In the genomic region with DNA sequence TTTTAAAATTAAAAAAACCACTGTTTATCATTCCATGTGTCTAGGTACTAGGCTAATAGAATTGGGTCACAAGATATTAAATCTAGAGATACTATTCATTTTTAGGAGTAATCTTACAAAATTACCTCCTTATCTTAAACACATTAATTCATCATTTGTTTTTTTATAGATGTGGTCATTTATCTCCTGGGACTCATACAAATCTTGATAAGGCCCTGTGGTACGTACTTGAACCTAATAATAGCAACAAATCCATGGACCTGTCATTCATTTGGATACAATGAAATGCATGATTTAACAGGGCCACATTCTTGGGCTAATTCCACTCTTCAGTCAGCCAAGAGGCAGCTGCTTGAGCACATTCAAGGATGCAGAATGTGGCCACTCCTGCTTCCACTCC, we compare ENCODE assay signal across 21 cellular contexts.
"Had no signal": no experiment of that assay in that cellular context is flagged by ENCODE, and none has a peak within 500 bp of the region (broad histone marks: within the 10 kb centered on the region; RNA-seq: fewer than 3 reads in every experiment).

No MANE protein-coding gene starts in this region.

- H3K4me1 ChIP-seq: left lung, lower lobe of right lung, spleen, suprapubic skin, tibial nerve, uterus had no signal

- H3K36me3 ChIP-seq: heart right ventricle, left lung, lower lobe of right lung, ovary, spleen, suprapubic skin, tibial nerve, uterus had no signal

- H3K4me3 ChIP-seq: heart right ventricle, hepatocyte, left lung, lower lobe of right lung, ovary, spleen, suprapubic skin, tibial nerve, uterus had no signal

- H3K27ac ChIP-seq: heart right ventricle, hepatocyte, left lung, lower lobe of right lung, ovary, spleen, suprapubic skin, tibial nerve, uterus had no signal

- ATAC-seq: heart right ventricle; left cardiac atrium; left lung; lower lobe of right lung; naive thymus-derived CD4-positive, alpha-beta T cell; natural killer cell treated with Interleukin-12 subunit alpha and Interleukin-12 subunit beta and Interleukin-15 and Interleukin-18, amount 100 ng/mL, for 72 hours; right cardiac atrium; sciatic nerve; stimulated activated effector memory CD8-positive, alpha-beta T cell treated with anti-CD3 and anti-CD28 coated beads, Interleukin-12 subunit alpha, Interleukin-12 subunit beta, amount 100 ng/mL, for 72 hours had no signal

- H3K9me3 ChIP-seq: lower lobe of right lung, ovary, suprapubic skin had no signal

- H3K27me3 ChIP-seq: heart right ventricle, hepatocyte, left lung, ovary, spleen, suprapubic skin, tibial nerve, uterus had no signal

- H3K4me2 ChIP-seq: hepatocyte had no signal

- H3K79me2 ChIP-seq: hepatocyte had no signal

- DNase-seq: heart right ventricle; islet precursor cell; left cardiac atrium; left lung; lower lobe of right lung; mammary epithelial cell; mesenchymal stem cell; naive thymus-derived CD4-positive, alpha-beta T cell; ovary; small intestine; spleen; stimulated activated CD4-positive, alpha-beta T cell treated with anti-CD3 and anti-CD28 coated beads, Interleukin-4, amount 100 ng/mL, for 24 hours; stimulated activated naive CD4-positive, alpha-beta T cell; uterus had no signal

- H2AFZ ChIP-seq: hepatocyte had no signal
